ENCODE assay signal across 1 cellular context in genomic region chr12:64884728-64885127, GRCh38.
TF ChIP-seq lines count a peak whose summit lies in the region.

No MANE protein-coding gene starts in this region.

TF ChIP-seq in K562, 482 proteins besides CTCF, POLR2A, EP300 and RAD21 (continued from another document):
- no peak for TF ChIP-seq ZNF407 (IDR thresholded peaks at IDR 0.05; ENCODE audit: low read depth)
